36 cellular contexts compared by ENCODE assay signal in the genomic region with DNA sequence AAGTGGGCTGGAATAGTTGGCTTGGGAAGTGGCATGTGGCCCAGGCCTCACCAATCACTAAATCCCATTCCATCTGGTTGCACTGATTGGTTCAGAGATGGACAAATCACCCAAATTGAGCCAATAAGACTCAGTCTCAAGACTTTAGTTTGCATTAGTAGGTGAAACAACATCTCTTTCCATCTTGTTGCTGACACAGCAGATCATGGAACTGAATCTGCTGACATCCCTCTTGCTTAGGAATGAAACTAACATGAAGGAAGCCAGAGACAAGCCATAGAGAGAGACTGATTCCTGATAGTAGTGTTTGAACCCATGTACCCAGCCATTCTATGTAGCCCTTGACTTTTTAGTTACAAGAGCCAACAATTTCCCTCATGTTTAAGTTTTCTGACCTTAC.
DNase-seq lines count a peak whose midpoint lies in the region; ATAC-seq, FAIRE-seq and TF ChIP-seq lines count a peak whose summit lies in the region.
"Had no signal": no experiment of that assay in that cellular context is flagged by ENCODE, and none has a peak within 500 bp of the region (broad histone marks: within the 10 kb centered on the region; RNA-seq: fewer than 3 reads in every experiment).

No MANE protein-coding gene starts in this region.

- H3K4me3 Mint-ChIP-seq in type B pancreatic cell: no peak overlapping the region
- H3K4me3 Mint-ChIP-seq: B cell; CD14-positive monocyte; CD4-positive, alpha-beta memory T cell; CD4-positive, alpha-beta T cell; CD4-positive, CD25-positive, alpha-beta regulatory T cell; CD8-positive, alpha-beta memory T cell; CD8-positive, alpha-beta T cell had no signal

- TF ChIP-seq CTCF in HepG2 (CRISPR knock-in tag; IDR thresholded peaks at IDR 0.05) (no peak), right lobe of liver (IDR thresholded peaks at IDR 0.05) (no peak), A549 (IDR thresholded peaks at IDR 0.05) (no peak), IMR-90 (conservative IDR thresholded peaks at IDR 0.05; ENCODE audit: low read depth, low read length) (no peak), K562 (IDR thresholded peaks at IDR 0.05 in 2 of 3, conservative IDR thresholded peaks at IDR 0.05 in 1 of 3; ENCODE audit: insufficient read depth in 2 of 3, low read depth in 1 of 3, low read length in 3 of 3) (no peak), transverse colon (IDR thresholded peaks at IDR 0.05) (no peak), type B pancreatic cell (conservative IDR thresholded peaks at IDR 0.05) (no peak)

- no peak overlapping the region for H3K27ac Mint-ChIP-seq in type B pancreatic cell
- H3K27ac Mint-ChIP-seq: B cell; CD14-positive monocyte; CD4-positive, alpha-beta T cell; CD4-positive, CD25-positive, alpha-beta regulatory T cell; CD8-positive, alpha-beta memory T cell; CD8-positive, alpha-beta T cell had no signal

- H2BK120ac ChIP-seq in IMR-90 (ENCODE audit: low read depth, low read length): no peak overlapping the region

- no peaks in the 10 kb centered on the region for H3K9me3 Mint-ChIP-seq in type B pancreatic cell

- no peaks in the 10 kb centered on the region for H3K36me3 ChIP-seq in HepG2 (replicated peaks in 1 of 2; ENCODE audit: control insufficient read depth in 1 of 2, insufficient read depth in 2 of 2, low read length in 2 of 2)
- no peaks in the 10 kb centered on the region for H3K36me3 ChIP-seq in right lobe of liver
- H3K36me3 ChIP-seq in IMR-90 (ENCODE audit: control insufficient read depth, insufficient read depth, low read length): no peaks in the 10 kb centered on the region
- no peaks in the 10 kb centered on the region for H3K36me3 ChIP-seq in K562 (ENCODE audit: control insufficient read depth, insufficient read depth, low read length)
- H3K36me3 ChIP-seq in transverse colon: no peaks in the 10 kb centered on the region
- H3K36me3 ChIP-seq: BE2C; BLaER1; BLaER1 treated with 17β-estradiol and CSF1 and Interleukin-3, amounts not matched to agents 10 nM and 100 nM had no signal

- no peaks in the 10 kb centered on the region for H3K4me1 Mint-ChIP-seq in type B pancreatic cell (ENCODE audit: unreplicated experiment)
- H3K4me1 Mint-ChIP-seq: B cell; CD14-positive monocyte; CD4-positive, alpha-beta memory T cell; CD4-positive, CD25-positive, alpha-beta regulatory T cell; CD8-positive, alpha-beta memory T cell had no signal

- H3K4me1 ChIP-seq in HepG2 (ENCODE audit: insufficient read depth, low read length): no peaks in the 10 kb centered on the region
- no peaks in the 10 kb centered on the region for H3K4me1 ChIP-seq in right lobe of liver
- H3K4me1 ChIP-seq in A549: no peaks in the 10 kb centered on the region
- H3K4me1 ChIP-seq in IMR-90 (ENCODE audit: control insufficient read depth, insufficient read depth, low read length): no peaks in the 10 kb centered on the region
- H3K4me1 ChIP-seq in K562 (replicated peaks in 1 of 2; ENCODE audit: control insufficient read depth in 2 of 2, insufficient read depth in 2 of 2, low read length in 2 of 2): no peaks in the 10 kb centered on the region
- H3K4me1 ChIP-seq in transverse colon: no peaks in the 10 kb centered on the region
- H3K4me1 ChIP-seq: BE2C, BLaER1, Caco-2 had no signal

- H4K8ac ChIP-seq in IMR-90 (ENCODE audit: low read depth in 2 of 2, low read length in 2 of 2): no peak overlapping the region

- no peak overlapping the region for H3K4ac ChIP-seq in IMR-90 (ENCODE audit: low read depth, low read length)

- H3K27me3 ChIP-seq in HepG2 (ENCODE audit: control insufficient read depth in 1 of 2, insufficient read depth in 2 of 2, low read length in 2 of 2) (no peaks in the 10 kb centered on the region), right lobe of liver (no peaks in the 10 kb centered on the region), IMR-90 (ENCODE audit: control insufficient read depth, insufficient read depth, low read length) (no peaks in the 10 kb centered on the region), K562 (ENCODE audit: control insufficient read depth in 2 of 2, insufficient read depth in 2 of 2, low read length in 2 of 2) (peaks cover 0 to 4% of the 10 kb centered on the region in 2 experiments; a peak in 1 of 5 replicates), transverse colon (no peaks in the 10 kb centered on the region)
- H3K27me3 ChIP-seq: BE2C; BLaER1; BLaER1 treated with 17β-estradiol and CSF1 and Interleukin-3, amounts not matched to agents 10 nM and 100 nM had no signal

- no peaks in the 10 kb centered on the region for H3K79me1 ChIP-seq in IMR-90 (ENCODE audit: low read depth in 1 of 2, low read length in 2 of 2)

- DNase-seq in HepG2 (ENCODE audit: low spot score) (no peak), right lobe of liver (no peak), A549 (ENCODE audit: low read depth in 1 of 2, low spot score in 1 of 2) (no peak), IMR-90 (no peak), K562 (ENCODE audit: extremely low read depth in 1 of 4, low spot score in 3 of 4) (no peak), SIG-M5 (lab: John Stamatoyannopoulos, UW) (no peak), transverse colon (no peak), type B pancreatic cell (ENCODE audit: extremely low spot score, unreplicated experiment) (no peak)
- DNase-seq: 8988T; ACHN; AML-193; BE2C; C1 segment of cervical spinal cord; Caco-2; Calu3; CD4-positive, alpha-beta memory T cell; CD4-positive, alpha-beta T cell; CD4-positive, CD25-positive, alpha-beta regulatory T cell; CD8-positive, alpha-beta memory T cell; CD8-positive, alpha-beta T cell; COR-L47; DMS 273 treated with DMSO at 0.1 percent for 48 hours; DMS153; DMS53; DMS79; DMS79 treated with DMSO at 0.1 percent for 48 hours; DND-41; EL had no signal

- TF ChIP-seq POLR2A in HepG2 (IDR thresholded peaks at IDR 0.05; ENCODE audit: insufficient read depth in 1 of 2, low read depth in 2 of 2, low read length in 2 of 2): no peak
- no peak for TF ChIP-seq POLR2A in right lobe of liver (IDR thresholded peaks at IDR 0.05)
- no peak for TF ChIP-seq POLR2A in A549 (IDR thresholded peaks at IDR 0.05; ENCODE audit: low read length)
- TF ChIP-seq POLR2A in IMR-90 (IDR thresholded peaks at IDR 0.05; ENCODE audit: low read depth, low read length): no peak
- no peak for TF ChIP-seq POLR2A in K562 (conservative IDR thresholded peaks at IDR 0.05)
- TF ChIP-seq POLR2A in transverse colon (IDR thresholded peaks at IDR 0.05): no peak

- H3K4me2 ChIP-seq in HepG2 (ENCODE audit: low read depth, low read length) (no peak overlapping the region), A549 (no peak overlapping the region), IMR-90 (ENCODE audit: low read depth, low read length) (no peak overlapping the region), K562 (ENCODE audit: insufficient read depth, low read length) (no peak overlapping the region)
- H3K4me2 ChIP-seq: BLaER1; BLaER1 treated with 17β-estradiol and CSF1 and Interleukin-3, amounts not matched to agents 10 nM and 100 nM had no signal

- BruUV-seq in HepG2 (replicated peaks; lab: Mats Ljungman, UMichigan) (no TSS peak), IMR-90 (replicated peaks; lab: Mats Ljungman, UMichigan) (no TSS peak), K562 (replicated peaks; lab: Mats Ljungman, UMichigan) (no TSS peak)

- no peak for TF ChIP-seq EP300 in HepG2 (IDR thresholded peaks at IDR 0.05; ENCODE audit: low read depth in 2 of 2, low read length in 2 of 2)
- TF ChIP-seq EP300 in HepG2 (CRISPR knock-in tag; IDR thresholded peaks at IDR 0.05; ENCODE audit: borderline replicate concordance): no peak
- TF ChIP-seq EP300 in A549 (IDR thresholded peaks at IDR 0.05): no peak
- TF ChIP-seq EP300 in K562 (IDR thresholded peaks at IDR 0.05; ENCODE audit: low read length): no peak
- no peak for TF ChIP-seq EP300 in transverse colon (IDR thresholded peaks at IDR 0.05; ENCODE audit: low read depth)

- CTCF ChIA-PET in HepG2 (lab: Yijun Ruan, JAX; ENCODE audit: low intra/inter-chr PET ratio, low total read pairs) (no interaction called here), A549 (lab: Yijun Ruan, JAX) (no interaction called here), IMR-90 (lab: Yijun Ruan, JAX) (no interaction called here), K562 (lab: Yijun Ruan, JAX; ENCODE audit: low intra/inter-chr PET ratio) (no interaction called here)

- POLR2A ChIA-PET in HepG2 (lab: Yijun Ruan, JAX): no interaction called here
- POLR2A ChIA-PET in A549 (lab: Yijun Ruan, JAX): no interaction called here
- POLR2A ChIA-PET in IMR-90 (lab: Charles Lee; ENCODE audit: unreplicated experiment): no interaction called here
- POLR2A ChIA-PET in K562 (lab: Yijun Ruan, JAX): no interaction called here

- H3K9ac ChIP-seq in HepG2 (ENCODE audit: insufficient read depth, low read depth, low read length) (no peak overlapping the region), IMR-90 (ENCODE audit: low read depth, low read length) (no peak overlapping the region), K562 (ENCODE audit: insufficient read depth in 1 of 2, low read depth in 2 of 2, low read length in 2 of 2) (no peak overlapping the region)
- H3K9ac ChIP-seq: BLaER1; BLaER1 treated with 17β-estradiol and CSF1 and Interleukin-3, amounts not matched to agents 10 nM and 100 nM had no signal

- peaks cover 13% of the 10 kb centered on the region for H3K27me3 Mint-ChIP-seq in type B pancreatic cell
- H3K27me3 Mint-ChIP-seq: B cell; CD4-positive, alpha-beta memory T cell; CD4-positive, alpha-beta T cell; CD4-positive, CD25-positive, alpha-beta regulatory T cell had no signal

- FAIRE-seq in HepG2 (lab: Jason Lieb, UNC): no peak
- FAIRE-seq in A549 (lab: Jason Lieb, UNC): no peak
- no peak for FAIRE-seq in K562 (lab: Jason Lieb, UNC)
- FAIRE-seq: A204.1, D721Med had no signal

- no peak overlapping the region for H2BK20ac ChIP-seq in IMR-90 (ENCODE audit: low read depth, low read length)

- dilution Hi-C loops in IMR-90 (cut with HindIII; ENCODE audit: low sequenced_read_pairs, unreplicated experiment): no loop called here

- intact Hi-C loops in HepG2 (cut with micrococcal nuclease; ENCODE audit: unreplicated experiment): no loop called here
- intact Hi-C loops in right lobe of liver (cut with DNase I): no loop called here
- intact Hi-C loops in IMR-90 (cut with micrococcal nuclease): no loop called here
- intact Hi-C loops in K562 (cut with micrococcal nuclease): no loop called here
- intact Hi-C loops in transverse colon (cut with DNase I; ENCODE audit: low total_unique reads): no loop called here

- no peak overlapping the region for H2AK5ac ChIP-seq in IMR-90 (ENCODE audit: low read depth, low read length)

- H3K4me3 ChIP-seq in HepG2 (replicated peaks in 1 of 3; ENCODE audit: insufficient read depth in 1 of 3, low read depth in 2 of 3, low read length in 3 of 3): no peak overlapping the region
- H3K4me3 ChIP-seq in right lobe of liver: no peak overlapping the region
- no peak overlapping the region for H3K4me3 ChIP-seq in A549
- no peak overlapping the region for H3K4me3 ChIP-seq in IMR-90 (ENCODE audit: insufficient read depth, low read depth, low read length)
- no peak overlapping the region for H3K4me3 ChIP-seq in K562
- no peak overlapping the region for H3K4me3 ChIP-seq in transverse colon
- H3K4me3 ChIP-seq: BLaER1; BLaER1 treated with 17β-estradiol and CSF1 and Interleukin-3, amounts not matched to agents 10 nM and 100 nM had no signal

- H3K27ac ChIP-seq in HepG2 (ENCODE audit: extremely low read length, insufficient read depth, low read length): no peak overlapping the region
- no peak overlapping the region for H3K27ac ChIP-seq in right lobe of liver
- H3K27ac ChIP-seq in A549: no peak overlapping the region
- no peak overlapping the region for H3K27ac ChIP-seq in IMR-90 (ENCODE audit: insufficient read depth, low read length)
- H3K27ac ChIP-seq in K562 (ENCODE audit: extremely low read depth, low read depth, low read length): no peak overlapping the region
- H3K27ac ChIP-seq in transverse colon: no peak overlapping the region
- H3K27ac ChIP-seq: 22Rv1; BLaER1; BLaER1 treated with 17β-estradiol and CSF1 and Interleukin-3, amounts not matched to agents 10 nM and 100 nM; C4-2B had no signal

- no peaks in the 10 kb centered on the region for H4K20me1 ChIP-seq in HepG2 (ENCODE audit: insufficient read depth, low read length)
- no peaks in the 10 kb centered on the region for H4K20me1 ChIP-seq in IMR-90 (ENCODE audit: insufficient read depth, low read length)
- H4K20me1 ChIP-seq in K562 (replicated peaks; ENCODE audit: control insufficient read depth, insufficient read depth, low read length): no peaks in the 10 kb centered on the region
- H4K20me1 ChIP-seq: BLaER1; BLaER1 treated with 17β-estradiol and CSF1 and Interleukin-3, amounts not matched to agents 10 nM and 100 nM had no signal

- H2BK15ac ChIP-seq in IMR-90 (ENCODE audit: low read depth, low read length): no peak overlapping the region

- H2AK9ac ChIP-seq in IMR-90 (replicated peaks; ENCODE audit: low read depth, low read length, poor library complexity): no peak overlapping the region

- TF ChIP-seq RAD21 in HepG2 (CRISPR knock-in tag; IDR thresholded peaks at IDR 0.05) (no peak), A549 (conservative IDR thresholded peaks at IDR 0.05 in 1 of 2, IDR thresholded peaks at IDR 0.05 in 1 of 2) (no peak), IMR-90 (IDR thresholded peaks at IDR 0.05; ENCODE audit: low read length) (no peak), K562 (CRISPR knock-in tag; conservative IDR thresholded peaks at IDR 0.05 in 1 of 2, IDR thresholded peaks at IDR 0.05 in 1 of 2) (no peak)

- no peak overlapping the region for H4K5ac ChIP-seq in IMR-90 (ENCODE audit: low read depth, low read length)

- H3K36me3 Mint-ChIP-seq in type B pancreatic cell: no peaks in the 10 kb centered on the region
- H3K36me3 Mint-ChIP-seq: CD14-positive monocyte; CD4-positive, alpha-beta memory T cell; CD4-positive, CD25-positive, alpha-beta regulatory T cell; CD8-positive, alpha-beta memory T cell; CD8-positive, alpha-beta T cell had no signal

- no peak overlapping the region for H4K91ac ChIP-seq in IMR-90 (ENCODE audit: insufficient read depth, low read depth, low read length)

- in situ Hi-C loops in HepG2 (cut with HindIII; ENCODE audit: extremely low pct_ligation_motif_present, low pct_unique_long_range_greater_than_20kb): no loop called here
- in situ Hi-C loops in IMR-90 (cut with MboI; ENCODE audit: low sequenced_read_pairs): no loop called here
- in situ Hi-C loops in K562 (cut with MboI): no loop called here
- in situ Hi-C loops in transverse colon (cut with MboI; ENCODE audit: low pct_ligation_motif_present in 1 of 4, low pct_unique_long_range_greater_than_20kb in 1 of 4, low sequenced_read_pairs in 3 of 4): no loop called here

- H3K18ac ChIP-seq in IMR-90 (ENCODE audit: low read depth, low read length): no peak overlapping the region

- no peak overlapping the region for H2BK5ac ChIP-seq in IMR-90 (ENCODE audit: low read depth, low read length, poor library complexity, severe bottlenecking)

- no peaks in the 10 kb centered on the region for H3K9me1 ChIP-seq in IMR-90 (ENCODE audit: insufficient read depth, low read length)
- H3K9me1 ChIP-seq in K562 (ENCODE audit: control insufficient read depth, insufficient read depth, low read length): no peaks in the 10 kb centered on the region

- H3K23ac ChIP-seq in IMR-90 (ENCODE audit: low read depth, low read length): no peak overlapping the region

- H3K79me2 ChIP-seq in HepG2 (ENCODE audit: insufficient read depth, low read length) (no peaks in the 10 kb centered on the region), K562 (ENCODE audit: control insufficient read depth, insufficient read depth, low read length) (no peaks in the 10 kb centered on the region)

- ATAC-seq in HepG2 (no peak), right lobe of liver (no peak), A549 (no peak), IMR-90 (ENCODE audit: low read depth) (no peak), K562 (no peak)
- ATAC-seq: CD8-positive, alpha-beta T cell had no signal

- no peak overlapping the region for H2AFZ ChIP-seq in HepG2 (ENCODE audit: low read length)
- no peak overlapping the region for H2AFZ ChIP-seq in IMR-90 (replicated peaks; ENCODE audit: low read length, poor library complexity)
- no peak overlapping the region for H2AFZ ChIP-seq in K562 (ENCODE audit: low read depth, low read length)

- no peak overlapping the region for H3K14ac ChIP-seq in IMR-90 (replicated peaks; ENCODE audit: low read depth, low read length)

- no peak overlapping the region for H3K56ac ChIP-seq in IMR-90 (ENCODE audit: extremely low read depth, insufficient read depth, low read length)

- H3K9me3 ChIP-seq in HepG2 (ENCODE audit: low read length) (peaks cover 9% of the 10 kb centered on the region; the same call in 1 of the 2 replicates), right lobe of liver (no peaks in the 10 kb centered on the region), A549 (no peaks in the 10 kb centered on the region), IMR-90 (ENCODE audit: control insufficient read depth, insufficient read depth, low read length) (peaks cover 22% of the 10 kb centered on the region), K562 (replicated peaks; ENCODE audit: control insufficient read depth, insufficient read depth, low read depth, low read length) (no peaks in the 10 kb centered on the region), transverse colon (peaks cover 0 to 4% of the 10 kb centered on the region in 2 donors)
- H3K9me3 ChIP-seq: BE2C, Caco-2 had no signal
